ENCODE assay signal across 20 cellular contexts in genomic region chr2:231622963-231623362, GRCh38. TPM values are rescaled to one million over a fixed set of nuclear protein-coding genes. Genes with fewer than 3 reads are reported as not detected.
A peak's percentile ranks its signal among the peaks of the same experiment; 100 is the strongest.
DNase-seq lines count a peak whose midpoint lies in the region; ATAC-seq and TF ChIP-seq lines count a peak whose summit lies in the region.
"Had no signal": no experiment of that assay in that cellular context is flagged by ENCODE, and none has a peak within 500 bp of the region (broad histone marks: within the 10 kb centered on the region; RNA-seq: fewer than 3 reads in every experiment).

No MANE protein-coding gene starts in this region.

- no peak overlapping the region for H2BK120ac ChIP-seq in mesendoderm (ENCODE audit: low read depth, low read length)

- POLR2A ChIA-PET in WTC11 (lab: Charles Lee), result interaction anchor here (1.9 to 2.7 kb wide), 3 partner anchors 10 to 85 kb away, joined by 8 to 14 read pairs (median 8); partner anchors contain the start of gene PTMA

- H3K4me1 ChIP-seq in GM23338 (ENCODE audit: insufficient read depth) (peaks cover 14% of the 10 kb centered on the region), mesendoderm (ENCODE audit: control insufficient read depth, low read depth, low read length) (peaks cover 8% of the 10 kb centered on the region), transverse colon (peaks cover 0 to 16% (median under 1%) of the 10 kb centered on the region in 4 donors)

- H3K23ac ChIP-seq in mesendoderm (ENCODE audit: low read length), result no peak overlapping the region

- intact Hi-C loops in Calu3 (cut with micrococcal nuclease; ENCODE audit: unreplicated experiment) (no loop called here), transverse colon (cut with DNase I; ENCODE audit: low total_unique reads) (no loop called here)

- no TSS peak for BruUV-seq in Calu3 (replicated peaks; lab: Mats Ljungman, UMichigan)

- peaks cover 19% of the 10 kb centered on the region; the same call in 1 of the 2 replicates for H3F3A ChIP-seq in GM23338 (replicated peaks; ENCODE audit: low read depth)

- H3K4me2 ChIP-seq in GM23338 (no peak overlapping the region), mesendoderm (ENCODE audit: low read length) (no peak overlapping the region)

- H3K79me2 ChIP-seq in GM23338 (replicated peaks; ENCODE audit: insufficient read depth) (no peaks in the 10 kb centered on the region), mesendoderm (ENCODE audit: control insufficient read depth, insufficient read depth, low read length) (no peaks in the 10 kb centered on the region)

- peak overlapping the region; percentile 94; the same call in 1 of the 2 replicates for H3K27ac ChIP-seq in GM23338 (ENCODE audit: low read depth)
- H3K27ac ChIP-seq in mesendoderm (ENCODE audit: low read depth, low read length), result no peak overlapping the region
- no peak overlapping the region for H3K27ac ChIP-seq in transverse colon
- H3K27ac ChIP-seq: RWPE1 had no signal

- in situ Hi-C loops in transverse colon (cut with MboI; ENCODE audit: low pct_ligation_motif_present in 1 of 4, low pct_unique_long_range_greater_than_20kb in 1 of 4, low sequenced_read_pairs in 3 of 4), result no loop called here

- no CpG with 5 or more reads among the region's 10 CpGs for WGBS in mesendoderm (ENCODE audit: extremely low coverage, insufficient coverage, low lambda C conversion rate)
- WGBS in transverse colon (ENCODE audit: low coverage in 1 of 2), 2 donors, result 61 to 94% methylated on average over 3 to 10 of the region's 10 CpGs

- no peak overlapping the region for H2BK5ac ChIP-seq in mesendoderm (ENCODE audit: low read length)

- H4K5ac ChIP-seq in mesendoderm (ENCODE audit: low read length), result no peak overlapping the region

- H3K56ac ChIP-seq in mesendoderm (ENCODE audit: low read length), result peak overlapping the region; percentile 7

- H3K9me3 Mint-ChIP-seq in Calu3 (ENCODE audit: low read depth, unreplicated experiment) (no peaks in the 10 kb centered on the region), GM23338 (no peaks in the 10 kb centered on the region), WTC11 (no peaks in the 10 kb centered on the region)
- H3K9me3 Mint-ChIP-seq: CD8-positive, alpha-beta memory T cell had no signal

- H4K20me1 ChIP-seq in GM23338 (replicated peaks; ENCODE audit: insufficient read depth), result no peaks in the 10 kb centered on the region
- H4K20me1 ChIP-seq: BLaER1 treated with 17β-estradiol and CSF1 and Interleukin-3, amounts not matched to agents 10 nM and 100 nM had no signal

- CTCF ChIA-PET in Calu3 (lab: Charles Lee), result interaction anchor here (0.7 kb wide), 2 partner anchors 78 to 145 kb away, joined by 5 to 8 read pairs; no protein-coding TSS in a partner anchor
- CTCF ChIA-PET in WTC11 (lab: Charles Lee), result interaction anchor here (0.7 to 4.0 kb wide), 9 partner anchors 10 to 105 kb away, joined by 3 to 56 read pairs (median 6); no protein-coding TSS in a partner anchor

- H3K4ac ChIP-seq in mesendoderm (ENCODE audit: low read depth, low read length), result no peak overlapping the region

- DNase-seq in Calu3 (no peak), GM23338 (ENCODE audit: low spot score) (peak; percentile 30), WTC11 (ENCODE audit: low spot score) (no peak), mesendoderm (no peak), transverse colon (no peak), NCI-H69 (lab: John Stamatoyannopoulos, UW) (no peak), ecto neural progenitor cell (ENCODE audit: low spot score) (no peak), SHP77 (lab: John Stamatoyannopoulos, UW) (no peak)
- DNase-seq: CD8-positive, alpha-beta memory T cell; DMS79 treated with DMSO at 0.1 percent for 48 hours; Kasumi-1; MM.1S; NCI-H1092; NCI-H146; NCI-H2029 treated with DMSO at 0.1 percent for 48 hours; NCI-H2171; NCI-H446 had no signal

- no peak overlapping the region for H3K4me3 ChIP-seq in GM23338
- no peak overlapping the region for H3K4me3 ChIP-seq in mesendoderm (ENCODE audit: low read length)
- no peak overlapping the region for H3K4me3 ChIP-seq in transverse colon
- H3K4me3 ChIP-seq: BLaER1 treated with 17β-estradiol and CSF1 and Interleukin-3, amounts not matched to agents 10 nM and 100 nM had no signal

- no peak overlapping the region for H3K18ac ChIP-seq in mesendoderm (ENCODE audit: low read length)

- ATAC-seq in GM23338 (no peak), WTC11 (no peak)

- H3K27me3 Mint-ChIP-seq in Calu3 (ENCODE audit: unreplicated experiment) (no peaks in the 10 kb centered on the region), GM23338 (ENCODE audit: insufficient read depth, low read depth, poor library complexity) (peaks cover 14% of the 10 kb centered on the region), WTC11 (ENCODE audit: low read depth) (no peaks in the 10 kb centered on the region)

- no peak overlapping the region for H2AFZ ChIP-seq in GM23338

- H3K36me3 Mint-ChIP-seq in Calu3 (ENCODE audit: insufficient read depth, unreplicated experiment) (peaks cover 6% of the 10 kb centered on the region), GM23338 (ENCODE audit: low read depth) (no peaks in the 10 kb centered on the region), WTC11 (no peaks in the 10 kb centered on the region)
- H3K36me3 Mint-ChIP-seq: CD8-positive, alpha-beta memory T cell had no signal

- TF ChIP-seq POLR2A in transverse colon (IDR thresholded peaks at IDR 0.05), result no peak

- no peaks in the 10 kb centered on the region for H3K36me3 ChIP-seq in GM23338 (ENCODE audit: insufficient read depth)
- no peaks in the 10 kb centered on the region for H3K36me3 ChIP-seq in mesendoderm (ENCODE audit: control insufficient read depth, insufficient read depth, low read length)
- H3K36me3 ChIP-seq in transverse colon, result no peaks in the 10 kb centered on the region
- H3K36me3 ChIP-seq: BLaER1 treated with 17β-estradiol and CSF1 and Interleukin-3, amounts not matched to agents 10 nM and 100 nM had no signal

- no peaks in the 10 kb centered on the region for H3K9me2 ChIP-seq in GM23338 (ENCODE audit: insufficient read depth)

- TF ChIP-seq CTCF in Calu3 (IDR thresholded peaks at IDR 0.05; ENCODE audit: unreplicated experiment) (no peak), GM23338 (conservative IDR thresholded peaks at IDR 0.05; ENCODE audit: low read depth in 2 of 2) (no peak), WTC11 (IDR thresholded peaks at IDR 0.05) (no peak), transverse colon (IDR thresholded peaks at IDR 0.05) (no peak)

- H3K9me3 ChIP-seq in transverse colon, result no peaks in the 10 kb centered on the region

- no peak overlapping the region for H2AK5ac ChIP-seq in mesendoderm (ENCODE audit: low read length)

- TF ChIP-seq EP300 in transverse colon (IDR thresholded peaks at IDR 0.05; ENCODE audit: low read depth), result no peak

- no peak overlapping the region for H2BK15ac ChIP-seq in mesendoderm (replicated peaks; ENCODE audit: low read depth)

- H4K8ac ChIP-seq in mesendoderm (ENCODE audit: low read depth, low read length), result no peak overlapping the region

- peaks cover 34% of the 10 kb centered on the region for H3K4me1 Mint-ChIP-seq in Calu3 (ENCODE audit: low read depth, unreplicated experiment)
- peaks cover 29% of the 10 kb centered on the region for H3K4me1 Mint-ChIP-seq in GM23338
- H3K4me1 Mint-ChIP-seq in WTC11, result peaks cover 40% of the 10 kb centered on the region

- H3K27ac Mint-ChIP-seq in Calu3 (ENCODE audit: unreplicated experiment), result peak overlapping the region; percentile 53
- no peak overlapping the region; the same call in 1 of the 2 replicates for H3K27ac Mint-ChIP-seq in GM23338
- 0 out of 2 replicates have a peak overlapping the region, but pooled peaks have one; percentile 90 for H3K27ac Mint-ChIP-seq in WTC11

- H3K79me1 ChIP-seq in mesendoderm (ENCODE audit: low read length), result no peaks in the 10 kb centered on the region

- H3K27me3 ChIP-seq in GM23338 (ENCODE audit: insufficient read depth) (no peaks in the 10 kb centered on the region), mesendoderm (ENCODE audit: insufficient read depth, low read length, poor library complexity) (no peaks in the 10 kb centered on the region), transverse colon (no peaks in the 10 kb centered on the region)
- H3K27me3 ChIP-seq: BLaER1 treated with 17β-estradiol and CSF1 and Interleukin-3, amounts not matched to agents 10 nM and 100 nM had no signal

- H3K4me3 Mint-ChIP-seq in Calu3 (ENCODE audit: low read depth, unreplicated experiment) (no peak overlapping the region), GM23338 (no peak overlapping the region), WTC11 (no peak overlapping the region)
- H3K4me3 Mint-ChIP-seq: CD8-positive, alpha-beta memory T cell had no signal

- H3K9ac ChIP-seq in mesendoderm (ENCODE audit: low read length), result no peak overlapping the region

TF ChIP-seq in GM23338, 12 proteins besides CTCF, POLR2A, EP300 and RAD21:
- no peak for TF ChIP-seq JUNB (IDR thresholded peaks at IDR 0.05; ENCODE audit: unreplicated experiment)

TF ChIP-seq in WTC11, 78 proteins besides CTCF, POLR2A, EP300 and RAD21:
- no peak for TF ChIP-seq FOXJ3 (CRISPR knock-in tag; IDR thresholded peaks at IDR 0.05; ENCODE audit: borderline replicate concordance)
- TF ChIP-seq ZNF121 (CRISPR knock-in tag; IDR thresholded peaks at IDR 0.05), result peak; percentile 5; the same call in 1 of the 2 replicates

RNA-seq across cellular contexts. Expression of gene TEX44, which starts 30.3 kb away (rescaled TPM):
- not detected in 2 replicates for total RNA-seq in Calu3 (2022)
- not detected in 2 replicates for total RNA-seq in GM23338 (2014; rRNA removed; shearing (Covaris generic))
- polyA plus RNA-seq in GM23338 (2016; fragmentation: Nextera tagmentation; extraction: Ambion mirVana), result not detected in 2 replicates
- total RNA-seq in WTC11 (2021), result not detected in 3 replicates
- not detected for polyA plus RNA-seq in mesendoderm (2013, experiment 1 of 2)
- not detected for polyA plus RNA-seq in mesendoderm (2013, experiment 2 of 2)
- not detected for total RNA-seq in transverse colon
- total RNA-seq: CD8-positive, alpha-beta memory T cell; OCI-LY7 had no signal
- polyA plus RNA-seq: CD8-positive, alpha-beta memory T cell had no signal
